Comparison of ENCODE assay signal across 11 cellular contexts in the genomic region with DNA sequence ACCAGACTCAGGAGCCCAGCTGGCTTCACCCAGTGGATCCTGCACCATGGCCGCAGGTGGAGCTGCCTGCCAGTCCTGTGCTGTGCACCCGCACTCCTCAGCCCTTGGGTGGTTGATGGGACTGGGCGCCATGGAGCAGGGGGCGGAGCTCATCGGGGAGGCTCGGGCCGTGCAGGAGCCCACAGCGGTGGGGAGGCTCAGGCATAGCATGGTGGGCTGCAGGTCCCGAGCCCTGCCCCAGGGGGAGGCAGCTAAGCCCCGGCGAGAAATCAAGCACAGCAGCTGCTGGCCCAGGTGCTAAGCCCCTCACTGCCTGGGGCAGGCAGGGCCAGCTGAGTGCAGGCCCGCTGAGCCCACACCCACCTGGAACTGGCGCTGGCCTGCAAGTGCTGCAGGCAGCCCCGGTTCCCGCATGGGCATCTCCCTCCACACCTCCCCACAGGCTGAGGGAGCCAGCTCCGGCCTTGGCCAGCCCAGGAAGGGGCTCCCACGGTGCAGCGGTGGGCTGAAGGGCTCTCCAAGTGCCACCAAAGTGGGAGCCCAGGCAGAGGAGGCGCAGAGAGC.
"Had no signal": no experiment of that assay in that cellular context is flagged by ENCODE, and none has a peak within 500 bp of the region (broad histone marks: within the 10 kb centered on the region; RNA-seq: fewer than 3 reads in every experiment).

No MANE protein-coding gene starts in this region.

- H3K9me3 Mint-ChIP-seq: HFFc6 had no signal

- H3K4me3 ChIP-seq: GM23248, GM23338, HAP-1 had no signal

- DNase-seq: GM23248, GOT3, H7, H9, HCEC 1CT, HFFc6 had no signal

- H3K36me3 ChIP-seq: HAP-1 had no signal

- H3K27ac Mint-ChIP-seq: GM23338, H9, HFFc6 had no signal

- ATAC-seq: GM23338, HCT116 had no signal

- H3K4me3 Mint-ChIP-seq: GM23338, H9, HFFc6 had no signal

- H3K9me3 ChIP-seq: HAP-1 had no signal

- H3K4me1 ChIP-seq: HAP-1 had no signal

- H3K27ac ChIP-seq: GM23248 had no signal

- H3K9ac ChIP-seq: GM23248 had no signal

- H3K4me1 Mint-ChIP-seq: GM23338 had no signal

- FAIRE-seq: H1, H54 had no signal
